ENCODE assay signal across 17 cellular contexts in the genomic region with DNA sequence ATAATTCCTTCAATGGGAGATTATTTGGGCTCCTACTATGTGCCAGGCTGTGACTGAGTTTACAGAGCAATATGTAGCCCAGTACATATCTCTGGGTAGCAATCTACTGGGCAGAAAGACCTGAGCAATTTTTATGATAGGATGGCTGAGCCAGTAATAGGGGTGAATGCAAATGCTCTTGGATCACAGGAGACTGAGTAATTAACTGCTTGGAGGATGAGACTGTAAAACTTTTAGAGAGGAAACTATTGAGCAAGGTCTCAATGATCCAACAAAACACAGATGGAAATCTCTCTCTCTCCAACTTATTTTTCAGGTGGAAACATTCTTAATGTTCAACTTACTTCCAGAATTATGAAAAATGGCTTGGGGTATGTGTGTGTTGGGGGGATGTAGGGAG.
"Had no signal": no experiment of that assay in that cellular context is flagged by ENCODE, and none has a peak within 500 bp of the region (broad histone marks: within the 10 kb centered on the region; RNA-seq: fewer than 3 reads in every experiment).

No MANE protein-coding gene starts in this region.

- H3K9me3 ChIP-seq: body of pancreas, neutrophil, transverse colon, vagina had no signal

- H3K4me1 ChIP-seq: parathyroid adenoma, transverse colon, vagina had no signal

- ATAC-seq: body of pancreas, natural killer cell had no signal

- H3K36me3 ChIP-seq: neutrophil, transverse colon, vagina, WERI-Rb-1 had no signal

- DNase-seq: activated CD4-positive, alpha-beta T cell treated with anti-CD3 and anti-CD28 coated beads for 1 hour; amygdala; body of pancreas; erythroblast; immature natural killer cell; natural killer cell; stimulated activated CD4-positive, alpha-beta T cell treated with anti-CD3 and anti-CD28 coated beads, Interleukin-12 subunit alpha, Interleukin-12 subunit beta, amount 100 ng/mL, for 4 hours; stimulated activated CD4-positive, alpha-beta T cell treated with anti-CD3 and anti-CD28 coated beads, Interleukin-1b, Interleukin-23, amount 100 ng/mL, for 48 hours; stimulated activated CD8-positive, alpha-beta memory T cell treated with anti-CD3 and anti-CD28 coated beads, Interleukin-4, amount 100 ng/mL, for 48 hours; stimulated activated naive CD4-positive, alpha-beta T cell; SW 1271; T-helper 2 cell; transverse colon; WERI-Rb-1 had no signal

- H3K4me3 ChIP-seq: body of pancreas, transverse colon, vagina had no signal

- H3K27ac ChIP-seq: body of pancreas, neutrophil, parathyroid adenoma, vagina, WERI-Rb-1 had no signal

- H3K27me3 ChIP-seq: body of pancreas, neutrophil, transverse colon, vagina had no signal
